Comparison of ENCODE assay signal across 7 cellular contexts in genomic region chr17:39450847-39451581, GRCh38. TPM values are rescaled to one million over a fixed set of nuclear protein-coding genes. Genes with fewer than 3 reads are reported as not detected.
DNase-seq lines count a peak whose midpoint lies in the region; ATAC-seq and TF ChIP-seq lines count a peak whose summit lies in the region.

A gene with protein sequence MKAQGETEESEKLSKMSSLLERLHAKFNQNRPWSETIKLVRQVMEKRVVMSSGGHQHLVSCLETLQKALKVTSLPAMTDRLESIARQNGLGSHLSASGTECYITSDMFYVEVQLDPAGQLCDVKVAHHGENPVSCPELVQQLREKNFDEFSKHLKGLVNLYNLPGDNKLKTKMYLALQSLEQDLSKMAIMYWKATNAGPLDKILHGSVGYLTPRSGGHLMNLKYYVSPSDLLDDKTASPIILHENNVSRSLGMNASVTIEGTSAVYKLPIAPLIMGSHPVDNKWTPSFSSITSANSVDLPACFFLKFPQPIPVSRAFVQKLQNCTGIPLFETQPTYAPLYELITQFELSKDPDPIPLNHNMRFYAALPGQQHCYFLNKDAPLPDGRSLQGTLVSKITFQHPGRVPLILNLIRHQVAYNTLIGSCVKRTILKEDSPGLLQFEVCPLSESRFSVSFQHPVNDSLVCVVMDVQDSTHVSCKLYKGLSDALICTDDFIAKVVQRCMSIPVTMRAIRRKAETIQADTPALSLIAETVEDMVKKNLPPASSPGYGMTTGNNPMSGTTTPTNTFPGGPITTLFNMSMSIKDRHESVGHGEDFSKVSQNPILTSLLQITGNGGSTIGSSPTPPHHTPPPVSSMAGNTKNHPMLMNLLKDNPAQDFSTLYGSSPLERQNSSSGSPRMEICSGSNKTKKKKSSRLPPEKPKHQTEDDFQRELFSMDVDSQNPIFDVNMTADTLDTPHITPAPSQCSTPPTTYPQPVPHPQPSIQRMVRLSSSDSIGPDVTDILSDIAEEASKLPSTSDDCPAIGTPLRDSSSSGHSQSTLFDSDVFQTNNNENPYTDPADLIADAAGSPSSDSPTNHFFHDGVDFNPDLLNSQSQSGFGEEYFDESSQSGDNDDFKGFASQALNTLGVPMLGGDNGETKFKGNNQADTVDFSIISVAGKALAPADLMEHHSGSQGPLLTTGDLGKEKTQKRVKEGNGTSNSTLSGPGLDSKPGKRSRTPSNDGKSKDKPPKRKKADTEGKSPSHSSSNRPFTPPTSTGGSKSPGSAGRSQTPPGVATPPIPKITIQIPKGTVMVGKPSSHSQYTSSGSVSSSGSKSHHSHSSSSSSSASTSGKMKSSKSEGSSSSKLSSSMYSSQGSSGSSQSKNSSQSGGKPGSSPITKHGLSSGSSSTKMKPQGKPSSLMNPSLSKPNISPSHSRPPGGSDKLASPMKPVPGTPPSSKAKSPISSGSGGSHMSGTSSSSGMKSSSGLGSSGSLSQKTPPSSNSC (N-terminal part only) (minus strand): TSS chr17:39451263. CDS start chr17:39451062, 201 bp downstream.

- peak within 1 kb of the TSS; percentile 98 for H3K4me3 ChIP-seq in astrocyte of the cerebellum (ENCODE audit: low read depth, low read length)

- in situ Hi-C loops in astrocyte of the cerebellum (cut with HindIII; ENCODE audit: low sequenced_read_pairs) = no loop called here

- peak; percentile 88 for TF ChIP-seq POLR2A in GM18505 (IDR thresholded peaks at IDR 0.05; ENCODE audit: borderline replicate concordance, extremely low read depth, insufficient read depth, insufficient read length)

- DNase-seq in NCI-H2029 treated with DMSO at 0.1 percent for 48 hours (lab: John Stamatoyannopoulos, UW) (peak; percentile 96), T-helper 9 cell (peak; percentile 85), astrocyte of the cerebellum (ENCODE audit: low read depth) (peak; percentile 97), hepatic stellate cell (ENCODE audit: low spot score) (peak; percentile 96), renal cortical epithelial cell (ENCODE audit: low read depth) (peak; percentile 97)

- TF ChIP-seq CTCF in astrocyte of the cerebellum (IDR thresholded peaks at IDR 0.05; ENCODE audit: low read depth, low read length, missing control alignments) = no peak

- ATAC-seq in GM18505 (IDR thresholded peaks at IDR 0.05; ENCODE audit: unreplicated experiment) = peak; percentile 76
- peak; percentile 94 for ATAC-seq in HG02981 (IDR thresholded peaks at IDR 0.05; ENCODE audit: unreplicated experiment)

RNA-seq across cellular contexts. Expression of the gene that starts here (rescaled TPM):
- 18.1 and 28.2 TPM in 2 replicates for total RNA-seq in renal cortical epithelial cell

Comparison
In these comparisons a context has a peak if more than half of its experiments do, and no peak if none do; other contexts are left out.
1. Peak in every context shown above with its lines: DNase-seq, ATAC-seq and H3K4me3 ChIP-seq.